ENCODE assay signal across 18 cellular contexts in genomic region chr1:207306603-207307002, GRCh38.
"Had no signal": no experiment of that assay in that cellular context is flagged by ENCODE, and none has a peak within 500 bp of the region (broad histone marks: within the 10 kb centered on the region; RNA-seq: fewer than 3 reads in every experiment).

No MANE protein-coding gene starts in this region.

- H3K27me3 ChIP-seq: esophagus squamous epithelium, gastroesophageal sphincter, right lobe of liver, tibial nerve had no signal

- H3K4me3 ChIP-seq: esophagus squamous epithelium, gastroesophageal sphincter, lung, psoas muscle, right lobe of liver, tibial nerve had no signal

- H3K9me3 Mint-ChIP-seq: effector memory CD8-positive, alpha-beta T cell had no signal

- H3K27ac Mint-ChIP-seq: effector memory CD8-positive, alpha-beta T cell; nephron; stimulated activated memory B cell treated with anti-CD40 and anti-IgM and Interleukin-4, amounts not matched to agents 10 μg/mL and 1 μg/mL and 100 μg/mL, for 72 hours; stimulated activated naive CD8-positive, alpha-beta T cell treated with anti-CD3 and anti-CD28 coated beads, Interleukin-15, Interleukin-2, amounts not matched to agents 100 ng/mL and 50 ng/mL, for 24 hours had no signal

- DNase-seq: effector memory CD8-positive, alpha-beta T cell; esophagus squamous epithelium; foreskin fibroblast; left colon; left ventricle myocardium superior; mesenchymal stem cell; midbrain; naive B cell; psoas muscle; retina; right lobe of liver; stimulated activated CD4-positive, alpha-beta T cell treated with anti-CD3 and anti-CD28 coated beads, Interleukin-4, amount 100 ng/mL, for 24 hours had no signal

- H3K36me3 ChIP-seq: esophagus squamous epithelium, gastroesophageal sphincter, right lobe of liver, tibial nerve had no signal

- H3K27ac ChIP-seq: esophagus squamous epithelium, gastroesophageal sphincter, psoas muscle, right lobe of liver, tibial nerve had no signal

- H3K9me3 ChIP-seq: esophagus squamous epithelium, gastroesophageal sphincter, psoas muscle, right lobe of liver, tibial nerve had no signal

- ATAC-seq: effector memory CD8-positive, alpha-beta T cell; gastroesophageal sphincter; left ventricle myocardium superior; psoas muscle; right lobe of liver; stimulated activated memory B cell treated with anti-CD40 and anti-IgM and Interleukin-4, amounts not matched to agents 10 μg/mL and 1 μg/mL and 100 μg/mL, for 72 hours had no signal

- H3K4me3 Mint-ChIP-seq: effector memory CD8-positive, alpha-beta T cell; nephron; stimulated activated memory B cell treated with anti-CD40 and anti-IgM and Interleukin-4, amounts not matched to agents 10 μg/mL and 1 μg/mL and 100 μg/mL, for 72 hours; stimulated activated naive CD8-positive, alpha-beta T cell treated with anti-CD3 and anti-CD28 coated beads, Interleukin-15, Interleukin-2, amounts not matched to agents 100 ng/mL and 50 ng/mL, for 24 hours had no signal

- H3K27me3 Mint-ChIP-seq: naive B cell; stimulated activated memory B cell treated with anti-CD40 and anti-IgM and Interleukin-4, amounts not matched to agents 10 μg/mL and 1 μg/mL and 100 μg/mL, for 72 hours; stimulated activated naive CD8-positive, alpha-beta T cell treated with anti-CD3 and anti-CD28 coated beads, Interleukin-15, Interleukin-2, amounts not matched to agents 100 ng/mL and 50 ng/mL, for 24 hours had no signal

- H3K4me1 ChIP-seq: right lobe of liver had no signal
